Comparison of ENCODE assay signal across 1 cellular context in the genomic region with DNA sequence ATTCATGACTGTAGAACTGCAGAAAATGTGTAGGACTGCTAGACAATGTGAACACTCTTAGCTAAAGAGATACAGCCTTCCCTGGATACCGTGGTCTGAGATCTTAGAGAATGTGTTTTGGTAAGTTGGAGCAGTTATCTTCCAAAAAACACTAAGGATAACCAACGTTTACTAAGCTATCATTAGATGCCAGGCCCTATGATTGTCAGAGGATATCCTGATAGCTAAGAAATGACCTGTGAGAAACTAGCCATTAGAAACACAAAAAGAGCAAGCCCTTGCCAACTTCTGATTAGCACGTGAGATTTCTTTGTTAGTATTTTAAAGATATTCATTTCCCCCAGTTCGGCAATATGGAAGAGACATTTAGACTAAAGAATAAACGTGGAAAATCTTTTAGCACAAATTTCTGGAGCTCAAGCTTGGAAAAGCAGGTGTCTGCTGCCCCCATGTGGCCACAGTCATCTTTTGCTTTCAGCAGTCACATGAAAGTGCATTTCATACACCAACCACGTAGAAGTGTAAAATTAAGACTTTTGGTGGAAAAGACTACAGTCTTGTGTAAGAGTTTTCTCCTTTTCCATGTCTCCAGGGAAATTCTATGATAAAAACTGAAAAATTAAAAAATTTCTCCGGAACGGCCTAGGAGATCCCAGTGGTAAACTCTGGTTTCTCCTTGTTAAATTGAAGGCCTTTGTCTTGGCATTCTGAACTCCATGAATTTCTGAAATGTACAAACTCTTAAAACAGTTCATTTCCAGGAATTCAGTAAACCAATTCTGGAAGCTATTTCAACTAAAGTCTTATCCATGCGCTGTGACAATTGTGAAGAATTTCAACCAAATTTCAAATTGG.
TF ChIP-seq lines count a peak whose summit lies in the region.

No MANE protein-coding gene starts in this region.

TF ChIP-seq in GM23338, 12 proteins besides CTCF, POLR2A, EP300 and RAD21 (continued from another document):
- TF ChIP-seq, protein P1, sequence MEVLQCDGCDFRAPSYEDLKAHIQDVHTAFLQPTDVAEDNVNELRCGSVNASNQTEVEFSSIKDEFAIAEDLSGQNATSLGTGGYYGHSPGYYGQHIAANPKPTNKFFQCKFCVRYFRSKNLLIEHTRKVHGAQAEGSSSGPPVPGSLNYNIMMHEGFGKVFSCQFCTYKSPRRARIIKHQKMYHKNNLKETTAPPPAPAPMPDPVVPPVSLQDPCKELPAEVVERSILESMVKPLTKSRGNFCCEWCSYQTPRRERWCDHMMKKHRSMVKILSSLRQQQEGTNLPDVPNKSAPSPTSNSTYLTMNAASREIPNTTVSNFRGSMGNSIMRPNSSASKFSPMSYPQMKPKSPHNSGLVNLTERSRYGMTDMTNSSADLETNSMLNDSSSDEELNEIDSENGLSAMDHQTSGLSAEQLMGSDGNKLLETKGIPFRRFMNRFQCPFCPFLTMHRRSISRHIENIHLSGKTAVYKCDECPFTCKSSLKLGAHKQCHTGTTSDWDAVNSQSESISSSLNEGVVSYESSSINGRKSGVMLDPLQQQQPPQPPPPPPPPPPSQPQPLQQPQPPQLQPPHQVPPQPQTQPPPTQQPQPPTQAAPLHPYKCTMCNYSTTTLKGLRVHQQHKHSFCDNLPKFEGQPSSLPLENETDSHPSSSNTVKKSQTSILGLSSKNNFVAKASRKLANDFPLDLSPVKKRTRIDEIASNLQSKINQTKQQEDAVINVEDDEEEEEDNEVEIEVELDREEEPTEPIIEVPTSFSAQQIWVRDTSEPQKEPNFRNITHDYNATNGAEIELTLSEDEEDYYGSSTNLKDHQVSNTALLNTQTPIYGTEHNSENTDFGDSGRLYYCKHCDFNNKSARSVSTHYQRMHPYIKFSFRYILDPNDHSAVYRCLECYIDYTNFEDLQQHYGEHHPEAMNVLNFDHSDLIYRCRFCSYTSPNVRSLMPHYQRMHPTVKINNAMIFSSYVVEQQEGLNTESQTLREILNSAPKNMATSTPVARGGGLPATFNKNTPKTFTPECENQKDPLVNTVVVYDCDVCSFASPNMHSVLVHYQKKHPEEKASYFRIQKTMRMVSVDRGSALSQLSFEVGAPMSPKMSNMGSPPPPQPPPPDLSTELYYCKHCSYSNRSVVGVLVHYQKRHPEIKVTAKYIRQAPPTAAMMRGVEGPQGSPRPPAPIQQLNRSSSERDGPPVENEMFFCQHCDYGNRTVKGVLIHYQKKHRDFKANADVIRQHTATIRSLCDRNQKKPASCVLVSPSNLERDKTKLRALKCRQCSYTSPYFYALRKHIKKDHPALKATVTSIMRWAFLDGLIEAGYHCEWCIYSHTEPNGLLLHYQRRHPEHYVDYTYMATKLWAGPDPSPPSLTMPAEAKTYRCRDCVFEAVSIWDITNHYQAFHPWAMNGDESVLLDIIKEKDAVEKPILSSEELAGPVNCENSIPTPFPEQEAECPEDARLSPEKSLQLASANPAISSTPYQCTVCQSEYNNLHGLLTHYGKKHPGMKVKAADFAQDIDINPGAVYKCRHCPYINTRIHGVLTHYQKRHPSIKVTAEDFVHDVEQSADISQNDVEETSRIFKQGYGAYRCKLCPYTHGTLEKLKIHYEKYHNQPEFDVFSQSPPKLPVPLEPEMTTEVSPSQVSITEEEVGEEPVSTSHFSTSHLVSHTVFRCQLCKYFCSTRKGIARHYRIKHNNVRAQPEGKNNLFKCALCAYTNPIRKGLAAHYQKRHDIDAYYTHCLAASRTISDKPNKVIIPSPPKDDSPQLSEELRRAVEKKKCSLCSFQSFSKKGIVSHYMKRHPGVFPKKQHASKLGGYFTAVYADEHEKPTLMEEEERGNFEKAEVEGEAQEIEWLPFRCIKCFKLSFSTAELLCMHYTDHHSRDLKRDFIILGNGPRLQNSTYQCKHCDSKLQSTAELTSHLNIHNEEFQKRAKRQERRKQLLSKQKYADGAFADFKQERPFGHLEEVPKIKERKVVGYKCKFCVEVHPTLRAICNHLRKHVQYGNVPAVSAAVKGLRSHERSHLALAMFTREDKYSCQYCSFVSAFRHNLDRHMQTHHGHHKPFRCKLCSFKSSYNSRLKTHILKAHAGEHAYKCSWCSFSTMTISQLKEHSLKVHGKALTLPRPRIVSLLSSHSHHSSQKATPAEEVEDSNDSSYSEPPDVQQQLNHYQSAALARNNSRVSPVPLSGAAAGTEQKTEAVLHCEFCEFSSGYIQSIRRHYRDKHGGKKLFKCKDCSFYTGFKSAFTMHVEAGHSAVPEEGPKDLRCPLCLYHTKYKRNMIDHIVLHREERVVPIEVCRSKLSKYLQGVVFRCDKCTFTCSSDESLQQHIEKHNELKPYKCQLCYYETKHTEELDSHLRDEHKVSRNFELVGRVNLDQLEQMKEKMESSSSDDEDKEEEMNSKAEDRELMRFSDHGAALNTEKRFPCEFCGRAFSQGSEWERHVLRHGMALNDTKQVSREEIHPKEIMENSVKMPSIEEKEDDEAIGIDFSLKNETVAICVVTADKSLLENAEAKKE (CRISPR knock-in tag; IDR thresholded peaks at IDR 0.05), result no peak
- TF ChIP-seq EZH2phosphoT487 (IDR thresholded peaks at IDR 0.05; ENCODE audit: unreplicated experiment) (no peak), ZNF114 (CRISPR knock-in tag; IDR thresholded peaks at IDR 0.05) (no peak), NANOG (IDR thresholded peaks at IDR 0.05; ENCODE audit: borderline replicate concordance) (no peak)
